Comparison of ENCODE assay signal across 8 cellular contexts in genomic region chr3:49277357-49277723, GRCh38. TPM values are rescaled to one million over a fixed set of nuclear protein-coding genes. Genes with fewer than 3 reads are reported as not detected.
DNase-seq lines count a peak whose midpoint lies in the region; ATAC-seq and TF ChIP-seq lines count a peak whose summit lies in the region.

No MANE protein-coding gene starts in this region.

- TF ChIP-seq POLR2A in stomach (IDR thresholded peaks at IDR 0.05), result no peak

- ATAC-seq in HG02885 (IDR thresholded peaks at IDR 0.05; ENCODE audit: poor library complexity, unreplicated experiment) (peak; percentile 10), GM21367 (IDR thresholded peaks at IDR 0.05; ENCODE audit: unreplicated experiment) (no peak)

- H3K9me3 ChIP-seq in stomach, result no peaks in the 10 kb centered on the region

- H3K4me1 Mint-ChIP-seq in immature natural killer cell, result peaks cover 22 to 29% of the 10 kb centered on the region in 2 donors

- peak overlapping the region; percentile 86 to 96 (median 95) for H3K27ac ChIP-seq in stomach

- H3K4me3 Mint-ChIP-seq in immature natural killer cell, result peak overlapping the region; percentile 85 to 93 (median 90)

- H3K36me3 ChIP-seq in stomach, result peaks cover 21 to 55% (median 45%) of the 10 kb centered on the region in 4 donors

- intact Hi-C loops in stomach (cut with DNase I; ENCODE audit: low total_unique reads), result no loop called here

- H3K27me3 Mint-ChIP-seq in immature natural killer cell (ENCODE audit: low read depth in 3 of 3), result peaks cover 0 to 8% (median 0%) of the 10 kb centered on the region in 3 donors

- no peaks in the 10 kb centered on the region for H3K27me3 ChIP-seq in stomach

- WGBS in stomach, 5 donors, result 6 to 9% (median 7%) methylated on average over 10 of the region's 10 CpGs

- H3K4me3 ChIP-seq in stomach, result peak overlapping the region; percentile 46 to 54 (median 50)

- no peaks in the 10 kb centered on the region for H3K9me3 Mint-ChIP-seq in immature natural killer cell

- no peak for TF ChIP-seq EP300 in stomach (IDR thresholded peaks at IDR 0.05)

- no peak for TF ChIP-seq CTCF in stomach (IDR thresholded peaks at IDR 0.05)

- peaks cover 18 to 42% (median 34%) of the 10 kb centered on the region in 4 donors for H3K4me1 ChIP-seq in stomach

- DNase-seq in amniotic epithelial cell (ENCODE audit: low read depth) (peak; percentile 41), immature natural killer cell (peak in 1 of 3 donors; percentile 7), stomach (no peak), HK-2 (ENCODE audit: unreplicated experiment) (no peak), HuH-7.5 (ENCODE audit: low spot score) (no peak)
- no peak for DNase-seq in activated CD4-positive, alpha-beta T cell treated with anti-CD3 and anti-CD28 coated beads, Interleukin-2, amount 50 U/mL, for 4 hours

- peaks cover 0 to 9% (median 4%) of the 10 kb centered on the region in 3 donors for H3K36me3 Mint-ChIP-seq in immature natural killer cell

- H3K27ac Mint-ChIP-seq in immature natural killer cell, result peak overlapping the region; percentile 85 to 95 (median 91)

RNA-seq across cellular contexts. Expression of gene C3orf62, which starts 0.3 kb away (rescaled TPM):
- polyA plus RNA-seq in immature natural killer cell (1 to 10 TPM in 2 of 3 donors, under 1 TPM in 1; 0.74 to 2.5 (median 1.5) TPM), stomach (1 to 10 TPM; 1.7 to 7.6 (median 2.5) TPM)
- 10 to 100 TPM in 1 of 5 donors, 1 to 10 TPM in 4; 2.7 to 32.7 (median 3.9) TPM for total RNA-seq in stomach
